ENCODE assay signal across 13 cellular contexts in the genomic region with DNA sequence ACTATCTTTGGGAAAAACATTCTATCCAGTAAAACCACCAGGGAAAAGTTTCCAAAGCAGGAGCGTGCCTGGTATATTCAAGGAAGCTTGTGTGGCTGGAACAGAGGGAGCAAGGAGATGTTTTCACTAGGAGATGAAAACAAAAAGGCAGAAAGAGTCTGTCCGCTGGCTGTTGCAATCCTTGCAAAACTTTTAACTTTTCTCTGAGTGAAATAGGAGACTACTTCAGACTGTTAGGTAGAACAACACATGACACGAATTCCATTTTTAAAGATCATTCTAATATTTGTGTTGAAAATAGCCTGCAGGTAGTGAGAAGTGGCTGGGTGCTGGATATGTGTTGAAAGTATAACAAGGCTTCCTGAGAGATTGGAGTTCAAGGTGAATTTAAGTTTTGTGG.
DNase-seq lines count a peak whose midpoint lies in the region; TF ChIP-seq lines count a peak whose summit lies in the region.
"Had no signal": no experiment of that assay in that cellular context is flagged by ENCODE, and none has a peak within 500 bp of the region (broad histone marks: within the 10 kb centered on the region; RNA-seq: fewer than 3 reads in every experiment).

No MANE protein-coding gene starts in this region.

- no peak overlapping the region for H3K4ac ChIP-seq in mesendoderm (ENCODE audit: low read depth, low read length)

- H3K4me3 ChIP-seq in adipocyte (ENCODE audit: low read length) (peak overlapping the region; percentile 3), choroid plexus epithelial cell (ENCODE audit: low read depth, low read length) (no peak overlapping the region), mesendoderm (ENCODE audit: low read length) (no peak overlapping the region)
- H3K4me3 ChIP-seq: GM12878 had no signal

- no peak overlapping the region for H3K56ac ChIP-seq in mesendoderm (ENCODE audit: low read length)

- H3K9ac ChIP-seq in adipocyte (ENCODE audit: low read length), result no peak overlapping the region
- no peak overlapping the region for H3K9ac ChIP-seq in mesendoderm (ENCODE audit: low read length)

- no peaks in the 10 kb centered on the region for H3K27me3 ChIP-seq in adipocyte (replicated peaks; ENCODE audit: control insufficient read depth, insufficient read depth, low read length)
- H3K27me3 ChIP-seq in mesendoderm (ENCODE audit: insufficient read depth, low read length, poor library complexity), result no peaks in the 10 kb centered on the region
- H3K27me3 ChIP-seq: BE2C had no signal

- no peak overlapping the region for H2AK5ac ChIP-seq in mesendoderm (ENCODE audit: low read length)

- peak; percentile 40 for DNase-seq in adipocyte (ENCODE audit: low read depth)
- peak; percentile 51 for DNase-seq in choroid plexus epithelial cell (ENCODE audit: low read depth)
- no peak for DNase-seq in mesendoderm
- DNase-seq in stromal cell of bone marrow (ENCODE audit: low read depth), result peak; percentile 31
- no peak for DNase-seq in NCI-H146 treated with DMSO at 0.1 percent for 48 hours (lab: John Stamatoyannopoulos, UW; ENCODE audit: unreplicated experiment)
- no peak for DNase-seq in activated CD8-positive, alpha-beta memory T cell treated with anti-CD3 and anti-CD28 coated beads, Interleukin-2, amount 50 U/mL, for 4 hours
- no peak for DNase-seq in hepatic stellate cell (ENCODE audit: low spot score)
- DNase-seq: CD4-positive, alpha-beta memory T cell; DMS79 had no signal

- TF ChIP-seq CTCF in choroid plexus epithelial cell (conservative IDR thresholded peaks at IDR 0.05; ENCODE audit: low read depth, low read length), result no peak

- H3K9me3 ChIP-seq in adipocyte (ENCODE audit: control insufficient read depth, low read length), result no peaks in the 10 kb centered on the region
- H3K9me3 ChIP-seq: BE2C had no signal

- no peaks in the 10 kb centered on the region for H3K79me1 ChIP-seq in mesendoderm (ENCODE audit: low read length)

- WGBS in mesendoderm (ENCODE audit: extremely low coverage, insufficient coverage, low lambda C conversion rate), result no CpG with 5 or more reads among the region's 3 CpGs

- H2BK15ac ChIP-seq in mesendoderm (replicated peaks; ENCODE audit: low read depth), result no peak overlapping the region

- no peak overlapping the region for H3K18ac ChIP-seq in mesendoderm (ENCODE audit: low read length)

- H3K79me2 ChIP-seq in mesendoderm (ENCODE audit: control insufficient read depth, insufficient read depth, low read length), result no peaks in the 10 kb centered on the region

- H3K27ac ChIP-seq in mesendoderm (ENCODE audit: low read depth, low read length), result no peak overlapping the region
- H3K27ac ChIP-seq: C4-2B, HL-60 had no signal

- H2BK5ac ChIP-seq in mesendoderm (ENCODE audit: low read length), result no peak overlapping the region

- peak overlapping the region; percentile 45 for H2BK120ac ChIP-seq in mesendoderm (ENCODE audit: low read depth, low read length)

- no peaks in the 10 kb centered on the region for H3K36me3 ChIP-seq in adipocyte (ENCODE audit: control insufficient read depth, insufficient read depth, low read length, severe bottlenecking)
- H3K36me3 ChIP-seq in mesendoderm (ENCODE audit: control insufficient read depth, insufficient read depth, low read length), result no peaks in the 10 kb centered on the region
- H3K36me3 ChIP-seq: BE2C had no signal

- H3K4me1 ChIP-seq in adipocyte (ENCODE audit: control insufficient read depth, insufficient read depth, low read length), result peaks cover 11% of the 10 kb centered on the region
- peaks cover 2% of the 10 kb centered on the region for H3K4me1 ChIP-seq in mesendoderm (ENCODE audit: control insufficient read depth, low read depth, low read length)

- H4K8ac ChIP-seq in mesendoderm (ENCODE audit: low read depth, low read length), result no peak overlapping the region

- H3K23ac ChIP-seq in mesendoderm (ENCODE audit: low read length), result no peak overlapping the region

- no peak overlapping the region for H4K5ac ChIP-seq in mesendoderm (ENCODE audit: low read length)

- no peak overlapping the region for H3K4me2 ChIP-seq in mesendoderm (ENCODE audit: low read length)

Comparison
In these comparisons a context has a peak if more than half of its experiments do, and no peak if none do; other contexts are left out.
1. DNase-seq: peak in adipocyte (single experiment), choroid plexus epithelial cell (single experiment) and stromal cell of bone marrow (single experiment); none in mesendoderm (single experiment), NCI-H146 treated with DMSO at 0.1 percent for 48 hours (single experiment), activated CD8-positive, alpha-beta memory T cell treated with anti-CD3 and anti-CD28 coated beads, Interleukin-2, amount 50 U/mL, for 4 hours (single experiment) and hepatic stellate cell (single experiment).